16 cellular contexts compared by ENCODE assay signal in genomic region chr5:68260455-68260854, GRCh38. TPM values are rescaled to one million over a fixed set of nuclear protein-coding genes. Genes with fewer than 3 reads are reported as not detected.
DNase-seq lines count a peak whose midpoint lies in the region; ATAC-seq and TF ChIP-seq lines count a peak whose summit lies in the region.
"Had no signal": no experiment of that assay in that cellular context is flagged by ENCODE, and none has a peak within 500 bp of the region (broad histone marks: within the 10 kb centered on the region; RNA-seq: fewer than 3 reads in every experiment).

No MANE protein-coding gene starts in this region.

- peak overlapping the region; percentile 29 for H3K4me3 Mint-ChIP-seq in activated T-helper 17 cell treated with anti-CD3 and anti-CD28 coated beads, Interleukin-2, amount 50 U/mL, for 72 hours

- 71 to 75% (median 73%) methylated on average over 3 of the region's 3 CpGs for WGBS in heart left ventricle, 4 donors

- H3K4me1 ChIP-seq in heart left ventricle (peaks cover 8 to 96% (median 88%) of the 10 kb centered on the region in 12 donors), lower lobe of right lung (peaks cover 87% of the 10 kb centered on the region), tibial artery (peaks cover 0 to 92% (median 67%) of the 10 kb centered on the region in 4 donors)

- peak overlapping the region; percentile 9 to 85 (median 78) for H3K27ac ChIP-seq in heart left ventricle
- H3K27ac ChIP-seq in lower lobe of right lung, result peak overlapping the region; percentile 0
- peak overlapping the region; percentile 48 to 69 for H3K27ac ChIP-seq in tibial artery

- H3K36me3 ChIP-seq in heart left ventricle (no peaks in the 10 kb centered on the region), lower lobe of right lung (peaks cover 8% of the 10 kb centered on the region), tibial artery (peaks cover 0 to 6% (median 0%) of the 10 kb centered on the region in 3 donors)

- no peak for DNase-seq in heart left ventricle
- no peak for DNase-seq in left ventricle myocardium superior
- DNase-seq in lower lobe of right lung, result no peak
- no peak for DNase-seq in tibial artery
- no peak for DNase-seq in NCI-H1105 treated with DMSO at 0.1 percent for 48 hours (lab: John Stamatoyannopoulos, UW)
- DNase-seq in GM19240 (ENCODE audit: insufficient read length, low spot score), result no peak
- DNase-seq: amygdala; DMS53; NCI-H1436 treated with DMSO at 0.1 percent for 48 hours; NCI-H526; stimulated activated CD8-positive, alpha-beta memory T cell treated with anti-CD3 and anti-CD28 coated beads, Interleukin-4, amount 100 ng/mL, for 48 hours; T1000 had no signal

- H3K27me3 ChIP-seq in heart left ventricle, result no peaks in the 10 kb centered on the region
- no peaks in the 10 kb centered on the region for H3K27me3 ChIP-seq in lower lobe of right lung (ENCODE audit: low read depth)
- no peaks in the 10 kb centered on the region for H3K27me3 ChIP-seq in tibial artery

- ATAC-seq in heart left ventricle (no peak), left ventricle myocardium superior (no peak), lower lobe of right lung (no peak), HG03354 (IDR thresholded peaks at IDR 0.05; ENCODE audit: poor library complexity, severe bottlenecking, unreplicated experiment) (no peak)
- peak; percentile 91 for ATAC-seq in activated T-helper 17 cell treated with anti-CD3 and anti-CD28 coated beads, Interleukin-2, amount 50 U/mL, for 72 hours (replicated peaks)
- ATAC-seq: HepG2 had no signal

- H3K4me3 ChIP-seq in heart left ventricle, result no peak overlapping the region
- H3K4me3 ChIP-seq in lower lobe of right lung, result no peak overlapping the region
- H3K4me3 ChIP-seq in tibial artery, result no peak overlapping the region

- H3K9me3 ChIP-seq in heart left ventricle (no peaks in the 10 kb centered on the region), lower lobe of right lung (no peaks in the 10 kb centered on the region), tibial artery (no peaks in the 10 kb centered on the region)

- TF ChIP-seq CTCF in heart left ventricle (IDR thresholded peaks at IDR 0.05) (no peak), lower lobe of right lung (IDR thresholded peaks at IDR 0.05) (no peak), tibial artery (IDR thresholded peaks at IDR 0.05) (no peak)

- H3K4me1 Mint-ChIP-seq in activated T-helper 17 cell treated with anti-CD3 and anti-CD28 coated beads, Interleukin-2, amount 50 U/mL, for 72 hours, result peaks cover 48% of the 10 kb centered on the region

- H3K9me3 Mint-ChIP-seq in activated T-helper 17 cell treated with anti-CD3 and anti-CD28 coated beads, Interleukin-2, amount 50 U/mL, for 72 hours, result no peaks in the 10 kb centered on the region

- H3K27ac Mint-ChIP-seq in activated T-helper 17 cell treated with anti-CD3 and anti-CD28 coated beads, Interleukin-2, amount 50 U/mL, for 72 hours, result no peak overlapping the region
- H3K27ac Mint-ChIP-seq: progenitor cell of endocrine pancreas had no signal

- intact Hi-C loops in heart left ventricle (cut with DNase I), result loop anchor here in 2 of 10 donors (5.0 to 10.0 kb wide), 2 partner anchors 453 to 566 kb away; no protein-coding TSS in a partner anchor
- intact Hi-C loops in left ventricle myocardium superior (cut with micrococcal nuclease), result no loop called here
- intact Hi-C loops in lower lobe of right lung (cut with DNase I), result no loop called here
- intact Hi-C loops in tibial artery (cut with DNase I; ENCODE audit: low total_unique reads), result no loop called here

- no peak for TF ChIP-seq POLR2A in heart left ventricle (IDR thresholded peaks at IDR 0.05)

- no peaks in the 10 kb centered on the region for H3K36me3 Mint-ChIP-seq in activated T-helper 17 cell treated with anti-CD3 and anti-CD28 coated beads, Interleukin-2, amount 50 U/mL, for 72 hours (ENCODE audit: low read depth)

- no peaks in the 10 kb centered on the region for H3K27me3 Mint-ChIP-seq in activated T-helper 17 cell treated with anti-CD3 and anti-CD28 coated beads, Interleukin-2, amount 50 U/mL, for 72 hours
- H3K27me3 Mint-ChIP-seq: progenitor cell of endocrine pancreas had no signal

RNA-seq across cellular contexts. Expression of gene PIK3R1, which starts 44.9 kb away (rescaled TPM):
- total RNA-seq in heart left ventricle (100 to 1,000 TPM in 6 of 9 donors, 10 to 100 TPM in 3; 80.3 to 221 (median 147) TPM), left ventricle myocardium superior (119 TPM), lower lobe of right lung (122 TPM)
- 10 to 100 TPM; 16.3 to 65.2 TPM for polyA plus RNA-seq in heart left ventricle
- 10 to 100 TPM; 47.5 to 57.0 TPM for total RNA-seq in activated T-helper 17 cell treated with anti-CD3 and anti-CD28 coated beads, Interleukin-2, amount 50 U/mL, for 72 hours

Comparison
In these comparisons a context has a peak if more than half of its experiments do, and no peak if none do; other contexts are left out.
1. H3K27ac ChIP-seq: peak in every context shown above with its lines; median percentile 78 in heart left ventricle; 58 in tibial artery; 0 in lower lobe of right lung.